Comparison of ENCODE assay signal across 8 cellular contexts in genomic region chr1:248905662-248905948, GRCh38. TPM values are rescaled to one million over a fixed set of nuclear protein-coding genes. Genes with fewer than 3 reads are reported as not detected.
DNase-seq lines count a peak whose midpoint lies in the region; ATAC-seq and TF ChIP-seq lines count a peak whose summit lies in the region.

No MANE protein-coding gene starts in this region.

- H3K4me2 ChIP-seq in GM23248 (ENCODE audit: unreplicated experiment): peak overlapping the region; percentile 99
- peak overlapping the region; percentile 100 for H3K4me2 ChIP-seq in skeletal muscle satellite cell (ENCODE audit: low read length)

- peak overlapping the region; percentile 95 for H3K4me3 Mint-ChIP-seq in T-helper 17 cell

- peaks cover 7% of the 10 kb centered on the region; the same call in 1 of the 2 replicates for H3K4me1 ChIP-seq in GM23248 (ENCODE audit: insufficient read depth)
- peaks cover 12% of the 10 kb centered on the region for H3K4me1 ChIP-seq in skeletal muscle satellite cell (ENCODE audit: control insufficient read depth, insufficient read depth, low read length)

- H3K9ac ChIP-seq in GM23248: peak overlapping the region; percentile 91
- peak overlapping the region; percentile 92 for H3K9ac ChIP-seq in skeletal muscle satellite cell (ENCODE audit: low read depth, low read length)

- H3F3A ChIP-seq in GM23248 (ENCODE audit: insufficient read depth): peaks cover 13% of the 10 kb centered on the region

- H3K4me1 Mint-ChIP-seq in T-helper 17 cell: peaks cover 34% of the 10 kb centered on the region

- H3K79me2 ChIP-seq in GM23248 (ENCODE audit: insufficient read depth): peaks cover 40% of the 10 kb centered on the region

- H3K27me3 Mint-ChIP-seq in T-helper 17 cell: no peaks in the 10 kb centered on the region

- H3K36me3 ChIP-seq in GM23248 (ENCODE audit: low read depth) (no peaks in the 10 kb centered on the region), skeletal muscle satellite cell (ENCODE audit: insufficient read depth, low read length) (no peaks in the 10 kb centered on the region)

- no peak for ATAC-seq in T-helper 17 cell
- ATAC-seq in HG02973 (IDR thresholded peaks at IDR 0.05; ENCODE audit: unreplicated experiment): no peak
- ATAC-seq in GM18511 (IDR thresholded peaks at IDR 0.05; ENCODE audit: unreplicated experiment): no peak

- peak overlapping the region; percentile 100 for H2AFZ ChIP-seq in GM23248

- peak overlapping the region; percentile 88 for H3K4me3 ChIP-seq in GM23248
- H3K4me3 ChIP-seq in foreskin fibroblast (ENCODE audit: low read depth in 1 of 2, low read length in 2 of 2): peak overlapping the region; percentile 69 to 92
- H3K4me3 ChIP-seq in skeletal muscle satellite cell (ENCODE audit: low read length): peak overlapping the region; percentile 100

- peak; percentile 23 for DNase-seq in GM23248
- no peak for DNase-seq in T-helper 17 cell
- no peak for DNase-seq in foreskin fibroblast
- no peak for DNase-seq in DMS79 treated with DMSO at 0.1 percent for 48 hours (lab: John Stamatoyannopoulos, UW)
- no peak for DNase-seq in NCI-H2227 treated with DMSO at 0.1 percent for 48 hours (lab: John Stamatoyannopoulos, UW)

- peak overlapping the region; percentile 91 for H3K27ac Mint-ChIP-seq in T-helper 17 cell

- H3K27ac ChIP-seq in GM23248: peak overlapping the region; percentile 85

- H3K9me3 ChIP-seq in GM23248 (ENCODE audit: low read depth): no peaks in the 10 kb centered on the region
- H3K9me3 ChIP-seq in T-helper 17 cell (ENCODE audit: control insufficient read depth, low read length, poor library complexity, severe bottlenecking): no peaks in the 10 kb centered on the region
- no peaks in the 10 kb centered on the region for H3K9me3 ChIP-seq in skeletal muscle satellite cell (replicated peaks; ENCODE audit: low read length)

- no peaks in the 10 kb centered on the region for H3K27me3 ChIP-seq in GM23248 (replicated peaks; ENCODE audit: insufficient read depth)
- peaks cover 3% of the 10 kb centered on the region for H3K27me3 ChIP-seq in skeletal muscle satellite cell (ENCODE audit: control insufficient read depth, insufficient read depth, low read length)

- H3K9me2 ChIP-seq in GM23248 (ENCODE audit: insufficient read depth): no peaks in the 10 kb centered on the region

- WGBS in GM23248 (ENCODE audit: low coverage in 1 of 2, low lambda C conversion rate in 2 of 2, missing lambda C conversion rate in 2 of 2), 2 experiments: 18 to 24% methylated on average over 3 of the region's 3 CpGs

- peaks cover 8% of the 10 kb centered on the region for H3K36me3 Mint-ChIP-seq in T-helper 17 cell (ENCODE audit: low read depth)

- in situ Hi-C loops in GM23248 (cut with MboI): no loop called here

- H4K20me1 ChIP-seq in GM23248 (ENCODE audit: insufficient read depth): no peaks in the 10 kb centered on the region

- TF ChIP-seq CTCF in foreskin fibroblast (IDR thresholded peaks at IDR 0.05; ENCODE audit: low read depth, low read length): no peak

RNA-seq across cellular contexts. Expression of gene PGBD2, which starts 0.4 kb away (rescaled TPM):
- total RNA-seq in GM23248 (2014; rRNA removed; shearing (Covaris generic)): 3.5 and 6.1 TPM in 2 replicates
- 5.0 and 5.8 TPM in 2 replicates for polyA plus RNA-seq in GM23248 (2016; fragmentation: Nextera tagmentation; extraction: Ambion mirVana)
- total RNA-seq in T-helper 17 cell: 1 to 10 TPM; 2.1 to 3.6 TPM
- total RNA-seq in skeletal muscle satellite cell (2012; rRNA removed): 3.5 and 3.9 TPM in 2 replicates

RNA-seq across cellular contexts. Expression of gene ZNF692, which starts 46.7 kb away (rescaled TPM):
- 17.0 and 21.5 TPM in 2 replicates for total RNA-seq in GM23248 (2014; rRNA removed; shearing (Covaris generic))
- 16.2 and 16.7 TPM in 2 replicates for polyA plus RNA-seq in GM23248 (2016; fragmentation: Nextera tagmentation; extraction: Ambion mirVana)
- total RNA-seq in T-helper 17 cell: 10 to 100 TPM; 35.0 to 41.4 TPM
- 11.4 and 19.4 TPM in 2 replicates for total RNA-seq in skeletal muscle satellite cell (2012; rRNA removed)
